ENCODE assay signal across 12 cellular contexts in genomic region chr4:158316264-158316663, GRCh38.
DNase-seq lines count a peak whose midpoint lies in the region; ATAC-seq and TF ChIP-seq lines count a peak whose summit lies in the region.
"Had no signal": no experiment of that assay in that cellular context is flagged by ENCODE, and none has a peak within 500 bp of the region (broad histone marks: within the 10 kb centered on the region; RNA-seq: fewer than 3 reads in every experiment).

No MANE protein-coding gene starts in this region.

- H3K9me2 ChIP-seq in SK-N-SH: no peaks in the 10 kb centered on the region

- H3K36me3 ChIP-seq in SK-N-SH (replicated peaks in 1 of 2; ENCODE audit: control insufficient read depth in 1 of 2, insufficient read depth in 2 of 2, low read length in 1 of 2): no peaks in the 10 kb centered on the region

- in situ Hi-C loops in astrocyte of the spinal cord (cut with HindIII; ENCODE audit: low sequenced_read_pairs): no loop called here
- in situ Hi-C loops in KBM-7 (cut with MboI; ENCODE audit: low pct_unique_long_range_greater_than_20kb, low sequenced_read_pairs): no loop called here

- no peak overlapping the region for H3K9ac ChIP-seq in SK-N-SH

- peaks cover 18% of the 10 kb centered on the region for H3F3A ChIP-seq in SK-N-SH (replicated peaks; ENCODE audit: insufficient read depth)

- no peak for ATAC-seq in SK-N-SH treated with all-trans-retinoic acid at 6 μM for 48 hours
- peak; percentile 57 for ATAC-seq in HG03175 (IDR thresholded peaks at IDR 0.05; ENCODE audit: unreplicated experiment)
- no peak for ATAC-seq in HG03196 (IDR thresholded peaks at IDR 0.05; ENCODE audit: unreplicated experiment)

- peak overlapping the region in 1 of 2 experiments; percentile 91; a peak in 2 of 4 replicates for H3K27ac ChIP-seq in SK-N-SH (ENCODE audit: low read depth in 2 of 2, low read length in 1 of 2)

- H4K20me1 ChIP-seq in SK-N-SH (ENCODE audit: insufficient read depth): no peaks in the 10 kb centered on the region

- TF ChIP-seq CTCF in SK-N-SH (IDR thresholded peaks at IDR 0.05) (no peak), astrocyte of the spinal cord (IDR thresholded peaks at IDR 0.05; ENCODE audit: low read depth, low read length) (no peak)

- H3K4me3 ChIP-seq in SK-N-SH (ENCODE audit: low read depth in 2 of 2, low read length in 1 of 2): no peak overlapping the region
- H3K4me3 ChIP-seq in astrocyte of the spinal cord (ENCODE audit: low read depth, low read length): no peak overlapping the region

- no peak overlapping the region for H3K4me2 ChIP-seq in SK-N-SH

- no peak for TF ChIP-seq RAD21 in SK-N-SH (IDR thresholded peaks at IDR 0.05; ENCODE audit: low read length)

- peaks cover 0 to 16% of the 10 kb centered on the region in 2 experiments; a peak in 1 of 4 replicates for H3K4me1 ChIP-seq in SK-N-SH (ENCODE audit: control insufficient read depth in 1 of 2, insufficient read depth in 2 of 2, low read depth in 1 of 2, low read length in 1 of 2)

- H3K27me3 ChIP-seq in SK-N-SH (ENCODE audit: insufficient read depth): no peaks in the 10 kb centered on the region

- whole genome bisulfite sequencing in SK-N-SH (ENCODE audit: low lambda C conversion rate): 43% methylated on average over 1 of the region's 1 CpG

- H2AFZ ChIP-seq in SK-N-SH (ENCODE audit: low read depth): peak overlapping the region; percentile 79

- no peak for DNase-seq in SK-N-SH
- DNase-seq in astrocyte of the spinal cord (ENCODE audit: low read depth, low spot score): peak; percentile 67
- DNase-seq in KBM-7: no peak
- no peak for DNase-seq in SHP77 (lab: John Stamatoyannopoulos, UW)
- DNase-seq in iPS-NIHi7 (ENCODE audit: extremely low spot score): no peak
- DNase-seq: DMS 273 treated with DMSO at 0.1 percent for 48 hours; endodermal cell; NCI-H748 treated with DMSO at 0.1 percent for 48 hours; stimulated activated CD4-positive, alpha-beta T cell treated with anti-CD3 and anti-CD28 coated beads, Interleukin-12 subunit alpha, Interleukin-12 subunit beta, amount 100 ng/mL, for 4 hours had no signal

- POLR2A ChIA-PET in SK-N-SH (lab: Yijun Ruan, JAX): no interaction called here

- no peaks in the 10 kb centered on the region for H3K9me3 ChIP-seq in SK-N-SH

- CTCF ChIA-PET in SK-N-SH (lab: Yijun Ruan, JAX): no interaction called here

- TF ChIP-seq EP300 in SK-N-SH (IDR thresholded peaks at IDR 0.05; ENCODE audit: borderline replicate concordance in 1 of 2, low read depth in 1 of 2, low read length in 1 of 2): no peak

- no peaks in the 10 kb centered on the region for H3K79me2 ChIP-seq in SK-N-SH (ENCODE audit: insufficient read depth)

TF ChIP-seq in SK-N-SH, 30 proteins besides CTCF, POLR2A, EP300 and RAD21 (continues in another document):
- TF ChIP-seq RCOR1 (IDR thresholded peaks at IDR 0.05; ENCODE audit: low read length) (no peak), RFX5 (IDR thresholded peaks at IDR 0.05; ENCODE audit: low read length) (no peak), SMC3 (IDR thresholded peaks at IDR 0.05; ENCODE audit: low read depth, low read length) (no peak), MAX (IDR thresholded peaks at IDR 0.05; ENCODE audit: low read depth) (no peak), REST (IDR thresholded peaks at IDR 0.05; ENCODE audit: low read depth, low read length) (no peak), JUND (IDR thresholded peaks at IDR 0.05) (no peak), ELF1 (IDR thresholded peaks at IDR 0.05) (no peak), TAF1 (IDR thresholded peaks at IDR 0.05; ENCODE audit: borderline replicate concordance, low read depth, low read length) (no peak), SIN3A (IDR thresholded peaks at IDR 0.05; ENCODE audit: borderline replicate concordance, low read depth, low read length) (no peak), TCF12 (IDR thresholded peaks at IDR 0.05) (no peak), USF2 (IDR thresholded peaks at IDR 0.05; ENCODE audit: borderline replicate concordance, low read depth, low read length) (no peak)

TF ChIP-seq in SK-N-SH treated with all-trans-retinoic acid at 6 μM for 48 hours, 23 proteins besides CTCF, POLR2A, EP300 and RAD21:
- TF ChIP-seq ZNF8 (CRISPR knock-in tag; IDR thresholded peaks at IDR 0.05) (no peak), CREB5 (CRISPR knock-in tag; IDR thresholded peaks at IDR 0.05; ENCODE audit: low read depth) (no peak), PPARA (CRISPR knock-in tag; IDR thresholded peaks at IDR 0.05; ENCODE audit: borderline replicate concordance) (no peak), POU6F1 (CRISPR knock-in tag; IDR thresholded peaks at IDR 0.05; ENCODE audit: borderline replicate concordance, low read depth) (no peak), TSHZ2 (CRISPR knock-in tag; IDR thresholded peaks at IDR 0.05) (no peak), SNAI2 (CRISPR knock-in tag; IDR thresholded peaks at IDR 0.05) (no peak), OSR1 (CRISPR knock-in tag; IDR thresholded peaks at IDR 0.05) (no peak), ZC3H10 (CRISPR knock-in tag; IDR thresholded peaks at IDR 0.05) (no peak), ZNF565 (CRISPR knock-in tag; conservative IDR thresholded peaks at IDR 0.05; ENCODE audit: low read depth) (no peak), PATZ1 (CRISPR knock-in tag; IDR thresholded peaks at IDR 0.05; ENCODE audit: borderline replicate concordance) (no peak), TOX (CRISPR knock-in tag; IDR thresholded peaks at IDR 0.05; ENCODE audit: borderline replicate concordance) (no peak), CSDC2 (CRISPR knock-in tag; IDR thresholded peaks at IDR 0.05) (no peak)
